ENCODE assay signal across 1 cellular context in genomic region chr2:112275314-112275886, GRCh38.
TF ChIP-seq lines count a peak whose summit lies in the region.

Gene ZC3H6, plus strand, starts transcription at chr2:112275597. Its CDS starts 398 bp downstream, at chr2:112275995.

TF ChIP-seq in HEK293, 187 proteins besides CTCF, POLR2A, EP300 and RAD21 (continued from another document and continues in another):
- no peak for TF ChIP-seq ZNF174 (tag by site-specific recombination; IDR thresholded peaks at IDR 0.05)
- no peak for TF ChIP-seq ZNF747 (tag by site-specific recombination; IDR thresholded peaks at IDR 0.05)
- no peak for TF ChIP-seq ZNF624 (tag by site-specific recombination; IDR thresholded peaks at IDR 0.05)
- no peak for TF ChIP-seq ZNF830 (tag by site-specific recombination; IDR thresholded peaks at IDR 0.05; ENCODE audit: low read depth)
- no peak for TF ChIP-seq ZNF837 (tag by site-specific recombination; IDR thresholded peaks at IDR 0.05)
- TF ChIP-seq TSHZ1 (tag by site-specific recombination; IDR thresholded peaks at IDR 0.05; ENCODE audit: borderline replicate concordance): no peak
- no peak; the same call in 1 of the 2 replicates for TF ChIP-seq ZNF664 (tag by site-specific recombination; IDR thresholded peaks at IDR 0.05)
- no peak for TF ChIP-seq ZFP41 (tag by site-specific recombination; IDR thresholded peaks at IDR 0.05; ENCODE audit: borderline replicate concordance)
- peak; percentile 98 for TF ChIP-seq KLF8 (tag by site-specific recombination; IDR thresholded peaks at IDR 0.05)
- TF ChIP-seq ZNF24 (tag by site-specific recombination; IDR thresholded peaks at IDR 0.05): peak; percentile 73; the same call in 1 of the 2 replicates
- peak; percentile 94 for TF ChIP-seq ZNF391 (tag by site-specific recombination; IDR thresholded peaks at IDR 0.05; ENCODE audit: borderline replicate concordance, low read depth)
- TF ChIP-seq ZNF223 (tag by site-specific recombination; IDR thresholded peaks at IDR 0.05): no peak
- peak; percentile 99 for TF ChIP-seq YY1 (tag by site-specific recombination; IDR thresholded peaks at IDR 0.05)
- 0 out of 2 replicates have a peak, but pooled peaks have one; percentile 39 for TF ChIP-seq ZNF548 (tag by site-specific recombination; IDR thresholded peaks at IDR 0.05)
- no peak for TF ChIP-seq ZNF626 (tag by site-specific recombination; IDR thresholded peaks at IDR 0.05)
- no peak for TF ChIP-seq PRDM6 (tag by site-specific recombination; IDR thresholded peaks at IDR 0.05)
- peak; percentile 97 for TF ChIP-seq ZEB2 (tag by site-specific recombination; IDR thresholded peaks at IDR 0.05)
- TF ChIP-seq ZNF146 (tag by site-specific recombination; IDR thresholded peaks at IDR 0.05): peak; percentile 85
- no peak; the same call in 1 of the 2 replicates for TF ChIP-seq ZBTB21 (tag by site-specific recombination; IDR thresholded peaks at IDR 0.05)
- TF ChIP-seq PRDM4 (tag by site-specific recombination; IDR thresholded peaks at IDR 0.05): peak; percentile 69
- 0 out of 2 replicates have a peak, but pooled peaks have one; percentile 48 for TF ChIP-seq ZBTB11 (tag by site-specific recombination; conservative IDR thresholded peaks at IDR 0.05; ENCODE audit: low read depth)
- TF ChIP-seq ZBTB10 (tag by site-specific recombination; IDR thresholded peaks at IDR 0.05): no peak; the same call in 1 of the 2 replicates
- TF ChIP-seq HOXA7 (CRISPR knock-in tag; IDR thresholded peaks at IDR 0.05; ENCODE audit: borderline replicate concordance): no peak
- 0 out of 2 replicates have a peak, but pooled peaks have one; percentile 37 for TF ChIP-seq MYNN (tag by site-specific recombination; IDR thresholded peaks at IDR 0.05; ENCODE audit: borderline replicate concordance)
- TF ChIP-seq ZNF350 (tag by site-specific recombination; IDR thresholded peaks at IDR 0.05): peak; percentile 82
- no peak for TF ChIP-seq ZNF791 (tag by site-specific recombination; IDR thresholded peaks at IDR 0.05)
- TF ChIP-seq ZBTB7A (tag by site-specific recombination; IDR thresholded peaks at IDR 0.05; ENCODE audit: low read depth): peak; percentile 76; the same call in 1 of the 2 replicates
- no peak; the same call in 1 of the 2 replicates for TF ChIP-seq HOXD13 (CRISPR knock-in tag; IDR thresholded peaks at IDR 0.05; ENCODE audit: borderline replicate concordance)
- no peak for TF ChIP-seq ZNF121 (tag by site-specific recombination; IDR thresholded peaks at IDR 0.05)
- TF ChIP-seq KLF7 (tag by site-specific recombination; IDR thresholded peaks at IDR 0.05; ENCODE audit: borderline replicate concordance): peak; percentile 67; the same call in 1 of the 2 replicates
- no peak for TF ChIP-seq ZFP3 (tag by site-specific recombination; IDR thresholded peaks at IDR 0.05; ENCODE audit: low read depth)
- TF ChIP-seq REPIN1 (tag by site-specific recombination; IDR thresholded peaks at IDR 0.05; ENCODE audit: low read depth): 0 out of 2 replicates have a peak, but pooled peaks have one; percentile 56
- no peak for TF ChIP-seq ZNF404 (tag by site-specific recombination; IDR thresholded peaks at IDR 0.05)
- TF ChIP-seq ZNF776 (tag by site-specific recombination; IDR thresholded peaks at IDR 0.05; ENCODE audit: borderline replicate concordance): no peak
- TF ChIP-seq ZNF560 (tag by site-specific recombination; IDR thresholded peaks at IDR 0.05; ENCODE audit: borderline replicate concordance): no peak
- TF ChIP-seq ZNF23 (tag by site-specific recombination; IDR thresholded peaks at IDR 0.05; ENCODE audit: borderline replicate concordance): 0 out of 2 replicates have a peak, but pooled peaks have one; percentile 23
- no peak for TF ChIP-seq ZNF658 (tag by site-specific recombination; IDR thresholded peaks at IDR 0.05)
- TF ChIP-seq ZNF366 (tag by site-specific recombination; conservative IDR thresholded peaks at IDR 0.05): no peak; the same call in 1 of the 2 replicates
- peak; percentile 82; the same call in 1 of the 2 replicates for TF ChIP-seq ZNF561 (tag by site-specific recombination; IDR thresholded peaks at IDR 0.05; ENCODE audit: borderline replicate concordance)
- no peak for TF ChIP-seq ZNF510 (tag by site-specific recombination; IDR thresholded peaks at IDR 0.05; ENCODE audit: insufficient replicate concordance)
- TF ChIP-seq ZNF426 (tag by site-specific recombination; IDR thresholded peaks at IDR 0.05): no peak
- peak; percentile 94 for TF ChIP-seq ZBTB8A (tag by site-specific recombination; IDR thresholded peaks at IDR 0.05)
- no peak for TF ChIP-seq ZNF416 (tag by site-specific recombination; IDR thresholded peaks at IDR 0.05)
- no peak for TF ChIP-seq RBAK (tag by site-specific recombination; IDR thresholded peaks at IDR 0.05)
- TF ChIP-seq ZNF184 (tag by site-specific recombination; IDR thresholded peaks at IDR 0.05): no peak
- peak; percentile 49; the same call in 1 of the 2 replicates for TF ChIP-seq GLIS1 (tag by site-specific recombination; IDR thresholded peaks at IDR 0.05)
- peak; percentile 80 for TF ChIP-seq SCRT2 (tag by site-specific recombination; IDR thresholded peaks at IDR 0.05)
- peak; percentile 33; the same call in 1 of the 2 replicates for TF ChIP-seq ZIC2 (tag by site-specific recombination; IDR thresholded peaks at IDR 0.05)
- TF ChIP-seq ZNF362 (tag by site-specific recombination; IDR thresholded peaks at IDR 0.05): no peak
- TF ChIP-seq ZNF202 (tag by site-specific recombination; IDR thresholded peaks at IDR 0.05; ENCODE audit: borderline replicate concordance): no peak
- 0 out of 2 replicates have a peak, but pooled peaks have one; percentile 35 for TF ChIP-seq GFI1B (tag by site-specific recombination; IDR thresholded peaks at IDR 0.05)
- no peak for TF ChIP-seq PRDM1 (tag by site-specific recombination; IDR thresholded peaks at IDR 0.05)
- TF ChIP-seq ZNF292 (tag by site-specific recombination; IDR thresholded peaks at IDR 0.05; ENCODE audit: borderline replicate concordance, low read depth): no peak
- no peak for TF ChIP-seq ZNF513 (tag by site-specific recombination; IDR thresholded peaks at IDR 0.05)
